Comparison of ENCODE assay signal across 14 cellular contexts in genomic region chr16:81938331-81939163, GRCh38.
DNase-seq lines count a peak whose midpoint lies in the region; ATAC-seq and TF ChIP-seq lines count a peak whose summit lies in the region.
"Had no signal": no experiment of that assay in that cellular context is flagged by ENCODE, and none has a peak within 500 bp of the region (broad histone marks: within the 10 kb centered on the region; RNA-seq: fewer than 3 reads in every experiment).

No MANE protein-coding gene starts in this region.

- H3K4me1 ChIP-seq in mesendoderm (ENCODE audit: control insufficient read depth, low read depth, low read length): peaks cover 21% of the 10 kb centered on the region

- H3K79me1 ChIP-seq in mesendoderm (ENCODE audit: low read length): no peaks in the 10 kb centered on the region

- ATAC-seq in HG03521 (IDR thresholded peaks at IDR 0.05; ENCODE audit: unreplicated experiment): no peak
- ATAC-seq: K562 had no signal

- no peak overlapping the region for H4K5ac ChIP-seq in mesendoderm (ENCODE audit: low read length)

- no peak overlapping the region for H3K23ac ChIP-seq in mesendoderm (ENCODE audit: low read length)

- peak overlapping the region; percentile 57 for H3K27ac Mint-ChIP-seq in endothelial cell (ENCODE audit: unreplicated experiment)

- no peak overlapping the region for H2BK15ac ChIP-seq in mesendoderm (replicated peaks; ENCODE audit: low read depth)

- H3K9me3 Mint-ChIP-seq in endothelial cell (ENCODE audit: unreplicated experiment): no peaks in the 10 kb centered on the region

- no peak overlapping the region for H2AK5ac ChIP-seq in mesendoderm (ENCODE audit: low read length)

- H3K4me3 Mint-ChIP-seq in endothelial cell (ENCODE audit: unreplicated experiment): no peak overlapping the region

- TF ChIP-seq CTCF in endothelial cell (IDR thresholded peaks at IDR 0.05; ENCODE audit: unreplicated experiment): no peak

- no peaks in the 10 kb centered on the region for H3K27me3 ChIP-seq in mesendoderm (ENCODE audit: insufficient read depth, low read length, poor library complexity)

- no peak overlapping the region for H3K4me3 ChIP-seq in mesendoderm (ENCODE audit: low read length)
- H3K4me3 ChIP-seq: K562 had no signal

- H3K4me2 ChIP-seq in mesendoderm (ENCODE audit: low read length): no peak overlapping the region

- H3K56ac ChIP-seq in mesendoderm (ENCODE audit: low read length): peak overlapping the region; percentile 69

- WGBS in mesendoderm (ENCODE audit: extremely low coverage, insufficient coverage, low lambda C conversion rate): no CpG with 5 or more reads among the region's 17 CpGs

- H3K27me3 Mint-ChIP-seq in endothelial cell (ENCODE audit: unreplicated experiment): no peaks in the 10 kb centered on the region

- peak overlapping the region; percentile 40 for H2BK5ac ChIP-seq in mesendoderm (ENCODE audit: low read length)

- H3K36me3 Mint-ChIP-seq in endothelial cell (ENCODE audit: low read depth, unreplicated experiment): peaks cover 12% of the 10 kb centered on the region

- no peaks in the 10 kb centered on the region for H3K36me3 ChIP-seq in mesendoderm (ENCODE audit: control insufficient read depth, insufficient read depth, low read length)

- H4K8ac ChIP-seq in mesendoderm (ENCODE audit: low read depth, low read length): no peak overlapping the region

- no peak overlapping the region for H3K18ac ChIP-seq in mesendoderm (ENCODE audit: low read length)

- DNase-seq in activated CD8-positive, alpha-beta memory T cell treated with anti-CD3 and anti-CD28 coated beads for 24 hours: peak; percentile 24
- no peak for DNase-seq in activated CD8-positive, alpha-beta memory T cell treated with anti-CD3 and anti-CD28 coated beads, Interleukin-2, amount 50 U/mL, for 48 hours
- no peak for DNase-seq in endothelial cell (ENCODE audit: low spot score)
- no peak for DNase-seq in mesendoderm
- no peak for DNase-seq in activated naive CD4-positive, alpha-beta T cell treated with Interleukin-2 at 50 U/mL for 16 hours
- no peak for DNase-seq in dedifferentiated amniotic fluid mesenchymal stem cell (ENCODE audit: extremely low spot score)
- no peak for DNase-seq in activated CD4-positive, alpha-beta T cell treated with anti-CD3 and anti-CD28 coated beads for 1 hour
- DNase-seq: HCEC 1CT, NCI-H2081 treated with DMSO at 0.1 percent for 48 hours, NCI-H2227 treated with DMSO at 0.1 percent for 48 hours, NCI-H526 treated with DMSO at 0.1 percent for 48 hours had no signal

- no peak overlapping the region for H3K4ac ChIP-seq in mesendoderm (ENCODE audit: low read depth, low read length)

- H3K4me1 Mint-ChIP-seq in endothelial cell (ENCODE audit: unreplicated experiment): no peaks in the 10 kb centered on the region

- H3K9ac ChIP-seq in mesendoderm (ENCODE audit: low read length): peak overlapping the region; percentile 32

- H2BK120ac ChIP-seq in mesendoderm (ENCODE audit: low read depth, low read length): no peak overlapping the region

- H3K79me2 ChIP-seq in mesendoderm (ENCODE audit: control insufficient read depth, insufficient read depth, low read length): no peaks in the 10 kb centered on the region

- H3K27ac ChIP-seq in mesendoderm (ENCODE audit: low read depth, low read length): no peak overlapping the region
- H3K27ac ChIP-seq: C4-2B had no signal
